In genomic region chr20:34295284-34295683, GRCh38 we compare ENCODE assay signal across 24 cellular contexts. TPM values are rescaled to one million over a fixed set of nuclear protein-coding genes. Genes with fewer than 3 reads are reported as not detected.
DNase-seq lines count a peak whose midpoint lies in the region; ATAC-seq, FAIRE-seq and TF ChIP-seq lines count a peak whose summit lies in the region.
"Had no signal": no experiment of that assay in that cellular context is flagged by ENCODE, and none has a peak within 500 bp of the region (broad histone marks: within the 10 kb centered on the region; RNA-seq: fewer than 3 reads in every experiment).

No MANE protein-coding gene starts in this region.

- peaks cover 12 to 60% of the 10 kb centered on the region in 2 experiments for H3K79me2 ChIP-seq in H1 (ENCODE audit: control insufficient read depth in 1 of 2, insufficient read depth in 2 of 2, low read length in 2 of 2)

- H3K14ac ChIP-seq in H1 (ENCODE audit: insufficient read length) (no peak overlapping the region), neuronal stem cell (ENCODE audit: low read length) (no peak overlapping the region)

- WGBS in H1 (ENCODE audit: extremely low coverage in 1 of 2, insufficient coverage in 1 of 2, insufficient read length in 1 of 2, insufficient replicate concordance in 2 of 2, low coverage in 1 of 2, low lambda C conversion rate in 2 of 2, missing lambda C conversion rate in 1 of 2), 2 experiments, result 94% methylated on average over 23 of the region's 24 CpGs; no CpG with 5 or more reads in 1 of the 2 experiments
- WGBS in neuronal stem cell (ENCODE audit: extremely low coverage in 2 of 2, insufficient read length in 2 of 2, insufficient replicate concordance in 1 of 2), 2 donors, result no CpG with 5 or more reads among the region's 24 CpGs

- no peak for TF ChIP-seq RAD21 in H1 (IDR thresholded peaks at IDR 0.05 in 1 of 2, conservative IDR thresholded peaks at IDR 0.05 in 1 of 2; ENCODE audit: low read depth in 2 of 2, low read length in 2 of 2)

- H3K4me1 ChIP-seq in HEK293 (ENCODE audit: control insufficient read depth, insufficient read depth, low read length), result peaks cover under 1% of the 10 kb centered on the region
- no peaks in the 10 kb centered on the region; a peak in 1 of 7 replicates for H3K4me1 ChIP-seq in H1 (replicated peaks in 1 of 4; ENCODE audit: control insufficient read depth in 3 of 4, insufficient read depth in 4 of 4, low read length in 3 of 4)
- H3K4me1 ChIP-seq in neuronal stem cell (ENCODE audit: control insufficient read depth in 2 of 2, insufficient read depth in 1 of 2, low read depth in 1 of 2, low read length in 2 of 2), result no peaks in the 10 kb centered on the region
- H3K4me1 ChIP-seq: BE2C had no signal

- no peak overlapping the region for H3K4me3 ChIP-seq in HEK293 (ENCODE audit: low read depth, low read length)
- no peak overlapping the region for H3K4me3 ChIP-seq in H1 (ENCODE audit: extremely low read depth in 1 of 4, insufficient read depth in 2 of 4, low read depth in 3 of 4, low read length in 4 of 4)
- peak overlapping the region in 1 of 2 donors; percentile 22 for H3K4me3 ChIP-seq in neuronal stem cell (ENCODE audit: low read length in 2 of 2)
- H3K4me3 ChIP-seq: A549; BLaER1 treated with 17β-estradiol and CSF1 and Interleukin-3, amounts not matched to agents 10 nM and 100 nM had no signal

- peaks cover 27 to 60% of the 10 kb centered on the region in 2 experiments for H4K20me1 ChIP-seq in H1 (replicated peaks in 1 of 2; ENCODE audit: control insufficient read depth in 1 of 2, insufficient read depth in 2 of 2, low read length in 2 of 2)

- no peak overlapping the region for H2BK120ac ChIP-seq in H1 (replicated peaks; ENCODE audit: low read depth, low read length)
- H2BK120ac ChIP-seq in neuronal stem cell (ENCODE audit: low read depth, low read length), result no peak overlapping the region

- peaks cover 18% of the 10 kb centered on the region for H3K79me1 ChIP-seq in H1 (ENCODE audit: low read depth, low read length)
- peaks cover 7% of the 10 kb centered on the region for H3K79me1 ChIP-seq in neuronal stem cell (ENCODE audit: low read depth, low read length)

- H2BK5ac ChIP-seq in H1 (ENCODE audit: low read depth, low read length) (peak overlapping the region; percentile 18; the same call in 1 of the 2 replicates), neuronal stem cell (ENCODE audit: low read length) (no peak overlapping the region)

- no peak overlapping the region for H3K56ac ChIP-seq in H1 (replicated peaks; ENCODE audit: insufficient read length, low read depth, low read length)

- H4K8ac ChIP-seq in H1 (ENCODE audit: extremely low read depth, insufficient read depth, low read length), result no peak overlapping the region
- H4K8ac ChIP-seq in neuronal stem cell (ENCODE audit: low read depth, low read length), result no peak overlapping the region

- CTCF ChIA-PET in HEK293 (lab: Yijun Ruan, JAX), result interaction anchor here (0.8 to 2.7 kb wide), 2 partner anchors 17 to 105 kb away, joined by 3 to 11 read pairs; no protein-coding TSS in a partner anchor
- CTCF ChIA-PET in H1 (lab: Charles Lee; ENCODE audit: partially characterized antibody), result interaction anchor here (0.9 to 2.7 kb wide), 3 partner anchors 10 to 178 kb away, joined by 4 to 18 read pairs (median 4); no protein-coding TSS in a partner anchor

- no peak overlapping the region for H3K9ac ChIP-seq in H1 (replicated peaks in 1 of 4; ENCODE audit: extremely low read depth in 1 of 4, low read depth in 3 of 4, low read length in 3 of 4)
- no peak overlapping the region for H3K9ac ChIP-seq in neuronal stem cell (ENCODE audit: low read depth, low read length, poor library complexity)
- H3K9ac ChIP-seq: BLaER1 treated with 17β-estradiol and CSF1 and Interleukin-3, amounts not matched to agents 10 nM and 100 nM had no signal

- H3K9me3 ChIP-seq in HEK293 (ENCODE audit: control insufficient read depth, insufficient read depth, low read depth, low read length), result no peaks in the 10 kb centered on the region
- no peaks in the 10 kb centered on the region for H3K9me3 ChIP-seq in H1 (ENCODE audit: insufficient read depth in 2 of 2, low read depth in 1 of 2, low read length in 1 of 2)
- H3K9me3 ChIP-seq in neuronal stem cell (replicated peaks in 1 of 2; ENCODE audit: control insufficient read depth in 2 of 2, insufficient read depth in 1 of 2, low read depth in 1 of 2, low read length in 2 of 2), result peaks cover 1 to 3% of the 10 kb centered on the region in 2 donors
- H3K9me3 ChIP-seq: A549, BE2C had no signal

- H3K27ac ChIP-seq in C4-2B (0 out of 2 replicates have a peak overlapping the region, but pooled peaks have one; percentile 39), HEK293 (ENCODE audit: extremely low read depth, low read depth, low read length) (no peak overlapping the region), H1 (ENCODE audit: low read depth, low read length) (no peak overlapping the region), neuronal stem cell (replicated peaks; ENCODE audit: low read length) (no peak overlapping the region)
- H3K27ac ChIP-seq: A549; BLaER1 treated with 17β-estradiol and CSF1 and Interleukin-3, amounts not matched to agents 10 nM and 100 nM had no signal

- H3K27me3 ChIP-seq in H1 (replicated peaks in 1 of 4; ENCODE audit: control insufficient read depth in 3 of 4, extremely low read depth in 1 of 4, insufficient read depth in 3 of 4, low read length in 3 of 4), result no peaks in the 10 kb centered on the region
- no peaks in the 10 kb centered on the region for H3K27me3 ChIP-seq in neuronal stem cell (ENCODE audit: control insufficient read depth in 3 of 3, insufficient read depth in 3 of 3, low read depth in 1 of 3, low read length in 3 of 3)
- H3K27me3 ChIP-seq: BE2C; BLaER1 treated with 17β-estradiol and CSF1 and Interleukin-3, amounts not matched to agents 10 nM and 100 nM had no signal

- no peak overlapping the region for H4K5ac ChIP-seq in H1 (ENCODE audit: insufficient read length, low read depth, low read length)

- H3K23ac ChIP-seq in H1 (ENCODE audit: insufficient read length), result no peak overlapping the region
- H3K23ac ChIP-seq in neuronal stem cell (ENCODE audit: low read depth, low read length, poor library complexity), result peak overlapping the region; percentile 20

- H4K91ac ChIP-seq in H1 (replicated peaks; ENCODE audit: insufficient read length, low read length) (no peak overlapping the region), neuronal stem cell (ENCODE audit: low read depth, low read length, poor library complexity) (no peak overlapping the region)

- no peak for TF ChIP-seq CTCF in C4-2B (conservative IDR thresholded peaks at IDR 0.05)
- TF ChIP-seq CTCF in HEK293 (tag by site-specific recombination; IDR thresholded peaks at IDR 0.05), result no peak
- no peak for TF ChIP-seq CTCF in H1 (IDR thresholded peaks at IDR 0.05; ENCODE audit: control extremely low read depth in 1 of 3, insufficient read depth in 1 of 3, low read depth in 1 of 3, low read length in 3 of 3)

- H2BK12ac ChIP-seq in H1 (ENCODE audit: low read depth, low read length) (no peak overlapping the region), neuronal stem cell (ENCODE audit: low read length) (no peak overlapping the region)

- no peak for DNase-seq in H1 (ENCODE audit: low read depth in 1 of 2, low spot score in 2 of 2)
- no peak for DNase-seq in neuronal stem cell (ENCODE audit: low spot score)
- no peak for DNase-seq in LoVo (ENCODE audit: low spot score)
- no peak for DNase-seq in OCI-M2 (lab: John Stamatoyannopoulos, UW; ENCODE audit: unreplicated experiment)
- DNase-seq: 8988T; ACHN; AML-193; BE2C; Calu3; CD4-positive, alpha-beta memory T cell; COR-L47; DMS153; DND-41; GOT3; H9; HFFc6 had no signal

- no peak for TF ChIP-seq EP300 in H1 (IDR thresholded peaks at IDR 0.05; ENCODE audit: borderline replicate concordance in 1 of 2, low read depth in 2 of 2, low read length in 2 of 2)

- H2AFZ ChIP-seq in H1 (ENCODE audit: low read length), result no peak overlapping the region
- no peak overlapping the region for H2AFZ ChIP-seq in neuronal stem cell (ENCODE audit: low read length)

- FAIRE-seq in H1 (lab: Jason Lieb, UNC), result no peak
- FAIRE-seq: A549, G401.6, GM12892 had no signal

- POLR2A ChIA-PET in HEK293 (lab: Yijun Ruan, JAX), result no interaction called here
- POLR2A ChIA-PET in H1 (lab: Charles Lee; ENCODE audit: partially characterized antibody), result interaction anchor here (0.9 kb wide), 1 partner anchor 16 kb away, joined by 3 read pairs; no protein-coding TSS in a partner anchor

- no peak for TF ChIP-seq POLR2A in H1 (IDR thresholded peaks at IDR 0.05; ENCODE audit: control extremely low read depth in 1 of 2, low read depth in 2 of 2, low read length in 2 of 2)

- H2BK15ac ChIP-seq in H1 (ENCODE audit: low read length) (no peak overlapping the region), neuronal stem cell (ENCODE audit: low read length) (no peak overlapping the region)

- H3K4ac ChIP-seq in H1 (replicated peaks; ENCODE audit: insufficient read length, low read depth, low read length) (no peak overlapping the region), neuronal stem cell (ENCODE audit: low read length) (no peak overlapping the region)

- peaks cover 9 to 78% of the 10 kb centered on the region in 2 experiments; a peak in 2 of 3 replicates for H3K36me3 ChIP-seq in HEK293 (ENCODE audit: control insufficient read depth in 2 of 2, insufficient read depth in 1 of 2, low read length in 2 of 2)
- peaks cover 43 to 52% (median 50%) of the 10 kb centered on the region in 4 experiments for H3K36me3 ChIP-seq in H1 (ENCODE audit: control insufficient read depth in 2 of 4, insufficient read depth in 4 of 4, low read length in 3 of 4)
- H3K36me3 ChIP-seq in neuronal stem cell (replicated peaks in 1 of 2; ENCODE audit: control insufficient read depth in 2 of 2, insufficient read depth in 2 of 2, low read length in 2 of 2), result peaks cover 36 to 86% of the 10 kb centered on the region in 2 donors

- no peaks in the 10 kb centered on the region for H3K23me2 ChIP-seq in H1 (ENCODE audit: low read depth, low read length)

- no peak overlapping the region for H2BK20ac ChIP-seq in H1 (ENCODE audit: low read length)

- H2AK5ac ChIP-seq in H1 (ENCODE audit: low read depth, low read length) (no peak overlapping the region), neuronal stem cell (ENCODE audit: low read depth, low read length) (no peak overlapping the region)

- no peak overlapping the region for H3K4me2 ChIP-seq in H1 (ENCODE audit: insufficient read depth in 1 of 2, low read depth in 2 of 2, low read length in 2 of 2)
- no peak overlapping the region for H3K4me2 ChIP-seq in neuronal stem cell (ENCODE audit: insufficient read depth, low read length, poor library complexity, severe bottlenecking)
- H3K4me2 ChIP-seq: A549; BLaER1 treated with 17β-estradiol and CSF1 and Interleukin-3, amounts not matched to agents 10 nM and 100 nM had no signal

- ATAC-seq in HG03097 (IDR thresholded peaks at IDR 0.05; ENCODE audit: low FRiP score, unreplicated experiment), result no peak
- ATAC-seq: A549, HCT116 had no signal

- H3K18ac ChIP-seq in H1 (ENCODE audit: extremely low read depth, low read length), result no peak overlapping the region
- H3K18ac ChIP-seq in neuronal stem cell (ENCODE audit: low read length), result no peak overlapping the region

RNA-seq across cellular contexts. Expression of gene AHCY, which starts 7.9 kb away (rescaled TPM):
- total RNA-seq in H1 (2021; fragmentation: NEBNext Ultra II Directional; extraction: Animal tissue kit (Norgen Biotek cat#: 25700)), result 404 and 414 TPM in 2 replicates
- polyA plus RNA-seq in H1 (2011; rRNA removed), result 638 and 688 TPM in 2 replicates
- 622 TPM for polyA plus RNA-seq in H1 (2011; cell fraction: cytosol; rRNA removed)
- 664 TPM for polyA plus RNA-seq in H1 (2011; cell fraction: nucleus; rRNA removed)
- 355 to 467 TPM (median 460 TPM) in 4 replicates for polyA plus RNA-seq in H1 (2012, experiment 1 of 2)
- polyA plus RNA-seq in H1 (2012, experiment 2 of 2), result 668 TPM
- polyA plus RNA-seq in H1 (2013, experiment 1 of 2), result 249 TPM
- 250 TPM for polyA plus RNA-seq in H1 (2013, experiment 2 of 2)
- 889 and 910 TPM in 2 replicates for polyA minus RNA-seq in H1 (2011; rRNA and poly(A)+ RNA removed)
- polyA minus RNA-seq in H1 (2011; cell fraction: cytosol; rRNA and poly(A)+ RNA removed), result 394 TPM
- 315 TPM for polyA minus RNA-seq in H1 (2011; cell fraction: nucleus; rRNA and poly(A)+ RNA removed)
- polyA plus RNA-seq in neuronal stem cell (2013, experiment 1 of 2), result 172 TPM
- polyA plus RNA-seq in neuronal stem cell (2013, experiment 2 of 2), result 166 TPM

RNA-seq across cellular contexts. Expression of gene ASIP, which starts 54.1 kb away (rescaled TPM):
- not detected in 2 replicates for total RNA-seq in H1 (2021; fragmentation: NEBNext Ultra II Directional; extraction: Animal tissue kit (Norgen Biotek cat#: 25700))
- polyA plus RNA-seq in H1 (2011; rRNA removed), result not detected in 2 replicates
- polyA plus RNA-seq in H1 (2011; cell fraction: cytosol; rRNA removed), result not detected
- polyA plus RNA-seq in H1 (2011; cell fraction: nucleus; rRNA removed), result not detected
- polyA plus RNA-seq in H1 (2012, experiment 1 of 2), result not detected in 4 replicates
- polyA plus RNA-seq in H1 (2012, experiment 2 of 2), result not detected
- not detected for polyA plus RNA-seq in H1 (2013, experiment 1 of 2)
- not detected for polyA plus RNA-seq in H1 (2013, experiment 2 of 2)
- polyA minus RNA-seq in H1 (2011; rRNA and poly(A)+ RNA removed), result not detected in 2 replicates
- polyA minus RNA-seq in H1 (2011; cell fraction: cytosol; rRNA and poly(A)+ RNA removed), result not detected
- polyA minus RNA-seq in H1 (2011; cell fraction: nucleus; rRNA and poly(A)+ RNA removed), result not detected
- polyA plus RNA-seq in neuronal stem cell (2013, experiment 1 of 2), result not detected
- not detected for polyA plus RNA-seq in neuronal stem cell (2013, experiment 2 of 2)
- total RNA-seq: Calu3; CD4-positive, alpha-beta memory T cell; H9; HFFc6 had no signal
- polyA plus RNA-seq: A549; CD4-positive, alpha-beta memory T cell had no signal
